ENCODE assay signal across 1 cellular context in genomic region chr9:37574996-37575395, GRCh38.
TF ChIP-seq lines count a peak whose summit lies in the region.

No MANE protein-coding gene starts in this region.

TF ChIP-seq in GM23338, 12 proteins besides CTCF, POLR2A, EP300 and RAD21 (continued from another document):
- no peak for TF ChIP-seq ZNF462 (CRISPR knock-in tag; IDR thresholded peaks at IDR 0.05)
- no peak for TF ChIP-seq ZNF331 (CRISPR knock-in tag; IDR thresholded peaks at IDR 0.05; ENCODE audit: low read depth)
